In genomic region chr21:31326478-31327247, GRCh38 we compare ENCODE assay signal across 8 cellular contexts. TPM values are rescaled to one million over a fixed set of nuclear protein-coding genes. Genes with fewer than 3 reads are reported as not detected.
A peak's percentile ranks its signal among the peaks of the same experiment; 100 is the strongest.
DNase-seq lines count a peak whose midpoint lies in the region; ATAC-seq lines count a peak whose summit lies in the region.

No MANE protein-coding gene starts in this region.

- peak; percentile 65 for DNase-seq in activated naive CD4-positive, alpha-beta T cell treated with Interleukin-2 at 50 U/mL for 16 hours
- no peak for DNase-seq in activated naive CD4-positive, alpha-beta T cell (lab: John Stamatoyannopoulos, UW)
- DNase-seq in activated CD4-positive, alpha-beta T cell treated with anti-CD3 and anti-CD28 coated beads, Interleukin-2, amount 50 U/mL, for 1 hour: peak; percentile 22
- peak; percentile 43 for DNase-seq in myocyte (ENCODE audit: low read depth)
- no peak for DNase-seq in RPMI8226
- no peak for DNase-seq in NCI-H510A (lab: John Stamatoyannopoulos, UW)
- no peak for DNase-seq in RKO (ENCODE audit: low spot score)

- ATAC-seq in HG03378 (IDR thresholded peaks at IDR 0.05; ENCODE audit: unreplicated experiment): peak; percentile 99

RNA-seq across cellular contexts. Expression of gene TIAM1, which starts 17.4 kb away (rescaled TPM):
- 4.9 and 7.8 TPM in 2 replicates for total RNA-seq in myocyte
- polyA plus RNA-seq in myocyte (2012): 6.0 TPM

Comparison
In these comparisons a context has a peak if more than half of its experiments do, and no peak if none do; other contexts are left out.
1. DNase-seq: peak in activated naive CD4-positive, alpha-beta T cell treated with Interleukin-2 at 50 U/mL for 16 hours (single experiment), activated CD4-positive, alpha-beta T cell treated with anti-CD3 and anti-CD28 coated beads, Interleukin-2, amount 50 U/mL, for 1 hour (single experiment) and myocyte (single experiment); none in activated naive CD4-positive, alpha-beta T cell (0 of 4), RPMI8226 (single experiment), NCI-H510A (single experiment) and RKO (single experiment).